8 cellular contexts compared by ENCODE assay signal in genomic region chr1:200302192-200302892, GRCh38.
A peak's percentile ranks its signal among the peaks of the same experiment; 100 is the strongest.
DNase-seq lines count a peak whose midpoint lies in the region; ATAC-seq and TF ChIP-seq lines count a peak whose summit lies in the region.

No MANE protein-coding gene starts in this region.

- DNase-seq in NCI-H2171 treated with DMSO at 0.1 percent for 48 hours (lab: John Stamatoyannopoulos, UW), result peak; percentile 46
- peak; percentile 55 for DNase-seq in activated T-cell treated with anti-CD3 and anti-CD28 coated beads for 1 hour (ENCODE audit: low read depth)
- DNase-seq in erythroblast (lab: John Stamatoyannopoulos, UW), result peak; percentile 41 to 44
- peak; percentile 5 for DNase-seq in myocyte (ENCODE audit: low read depth)

- no peaks in the 10 kb centered on the region for H3K36me3 Mint-ChIP-seq in stimulated activated memory B cell treated with anti-CD40 and anti-IgM and Interleukin-4, amounts not matched to agents 10 μg/mL and 1 μg/mL and 100 μg/mL, for 72 hours

- H3K27ac Mint-ChIP-seq in stimulated activated memory B cell treated with anti-CD40 and anti-IgM and Interleukin-4, amounts not matched to agents 10 μg/mL and 1 μg/mL and 100 μg/mL, for 72 hours, result peak overlapping the region; percentile 75

- TF ChIP-seq POLR2A in GM18505 (IDR thresholded peaks at IDR 0.05; ENCODE audit: borderline replicate concordance, extremely low read depth, insufficient read depth, insufficient read length) (no peak), erythroblast (IDR thresholded peaks at IDR 0.05; ENCODE audit: low read length) (peak; percentile 27)

- H3K27me3 Mint-ChIP-seq in stimulated activated memory B cell treated with anti-CD40 and anti-IgM and Interleukin-4, amounts not matched to agents 10 μg/mL and 1 μg/mL and 100 μg/mL, for 72 hours, result no peaks in the 10 kb centered on the region

- peak overlapping the region; percentile 86 for H3K4me3 Mint-ChIP-seq in stimulated activated memory B cell treated with anti-CD40 and anti-IgM and Interleukin-4, amounts not matched to agents 10 μg/mL and 1 μg/mL and 100 μg/mL, for 72 hours

- H3K9me3 Mint-ChIP-seq in stimulated activated memory B cell treated with anti-CD40 and anti-IgM and Interleukin-4, amounts not matched to agents 10 μg/mL and 1 μg/mL and 100 μg/mL, for 72 hours, result no peaks in the 10 kb centered on the region

- ATAC-seq in GM18505 (IDR thresholded peaks at IDR 0.05; ENCODE audit: unreplicated experiment) (peak; percentile 66), HG02571 (IDR thresholded peaks at IDR 0.05; ENCODE audit: unreplicated experiment) (peak; percentile 53), HG03469 (IDR thresholded peaks at IDR 0.05; ENCODE audit: unreplicated experiment) (no peak)
- ATAC-seq in stimulated activated memory B cell treated with anti-CD40 and anti-IgM and Interleukin-4, amounts not matched to agents 10 μg/mL and 1 μg/mL and 100 μg/mL, for 72 hours, result peak; percentile 72

- peaks cover 48% of the 10 kb centered on the region for H3K4me1 Mint-ChIP-seq in stimulated activated memory B cell treated with anti-CD40 and anti-IgM and Interleukin-4, amounts not matched to agents 10 μg/mL and 1 μg/mL and 100 μg/mL, for 72 hours

Comparison
In these comparisons a context has a peak if more than half of its experiments do, and no peak if none do; other contexts are left out.
1. DNase-seq: peak in every context shown above with its lines; median percentile 55 in activated T-cell treated with anti-CD3 and anti-CD28 coated beads for 1 hour; 46 in NCI-H2171 treated with DMSO at 0.1 percent for 48 hours; 42 in erythroblast; 5 in myocyte.